Comparison of ENCODE assay signal across 10 cellular contexts in genomic region chr11:71489311-71490043, GRCh38. TPM values are rescaled to one million over a fixed set of nuclear protein-coding genes. Genes with fewer than 3 reads are reported as not detected.
DNase-seq lines count a peak whose midpoint lies in the region; ATAC-seq and TF ChIP-seq lines count a peak whose summit lies in the region.
"Had no signal": no experiment of that assay in that cellular context is flagged by ENCODE, and none has a peak within 500 bp of the region (broad histone marks: within the 10 kb centered on the region; RNA-seq: fewer than 3 reads in every experiment).

No MANE protein-coding gene starts in this region.

- TF ChIP-seq CTCF in GM12864 (IDR thresholded peaks at IDR 0.05; ENCODE audit: low read depth, low read length, missing control alignments) = no peak
- TF ChIP-seq CTCF in MCF 10A (IDR thresholded peaks at IDR 0.05; ENCODE audit: unreplicated experiment) = no peak

- no peaks in the 10 kb centered on the region for H3K27me3 Mint-ChIP-seq in MCF 10A (ENCODE audit: insufficient read depth, unreplicated experiment)

- no peak overlapping the region for H3K4me3 Mint-ChIP-seq in MCF 10A (ENCODE audit: unreplicated experiment)

- in situ Hi-C loops in G401 (cut with HindIII; ENCODE audit: low sequenced_read_pairs) = no loop called here

- peaks cover 73% of the 10 kb centered on the region for H3K36me3 Mint-ChIP-seq in MCF 10A (ENCODE audit: insufficient read depth, unreplicated experiment)

- H3K4me3 ChIP-seq in GM12864 (ENCODE audit: low read depth, low read length) (no peak overlapping the region), skeletal muscle cell (ENCODE audit: low read depth, low read length) (no peak overlapping the region)
- H3K4me3 ChIP-seq: tibial nerve had no signal

- intact Hi-C loops in MCF 10A (cut with micrococcal nuclease) = no loop called here

- peak; percentile 19 for DNase-seq in GM12864 (ENCODE audit: low read depth)
- peak; percentile 71 for DNase-seq in RPMI7951 (ENCODE audit: low read depth)
- peak; percentile 25 for DNase-seq in MCF 10A (ENCODE audit: unreplicated experiment)
- DNase-seq in skeletal muscle cell (ENCODE audit: low read depth) = peak; percentile 4
- no peak for DNase-seq in G401 (ENCODE audit: low spot score)
- no peak for DNase-seq in NCI-H69 (lab: John Stamatoyannopoulos, UW)
- no peak for DNase-seq in DMS79 (lab: John Stamatoyannopoulos, UW)
- DNase-seq: midbrain had no signal

- ATAC-seq in GM19397 (IDR thresholded peaks at IDR 0.05; ENCODE audit: unreplicated experiment) = no peak

- POLR2A ChIA-PET in MCF 10A (lab: Yijun Ruan, JAX) = no interaction called here

- no TSS peak for BruUV-seq in MCF 10A (replicated peaks; lab: Mats Ljungman, UMichigan)

- CTCF ChIA-PET in MCF 10A (lab: Yijun Ruan, JAX) = interaction anchor here (0.6 kb wide), 1 partner anchor 9 kb away, joined by 3 read pairs; no protein-coding TSS in a partner anchor

- H3K27ac Mint-ChIP-seq in MCF 10A (ENCODE audit: low read depth, unreplicated experiment) = no peak overlapping the region

- H3K4me1 Mint-ChIP-seq in MCF 10A (ENCODE audit: insufficient read depth, unreplicated experiment) = peaks cover 13% of the 10 kb centered on the region

- H3K9me3 Mint-ChIP-seq in MCF 10A (ENCODE audit: unreplicated experiment) = no peaks in the 10 kb centered on the region

RNA-seq across cellular contexts. Expression of gene NADSYN1, which starts 36.5 kb away (rescaled TPM):
- 29.0 and 36.9 TPM in 2 replicates for total RNA-seq in RPMI7951 (2014; rRNA removed; shearing (Covaris generic))
- total RNA-seq in MCF 10A (2022) = 73.6 and 76.2 TPM in 2 replicates
- total RNA-seq in G401 (2014; rRNA removed; shearing (Covaris generic)) = 39.1 and 41.1 TPM in 2 replicates

RNA-seq across cellular contexts. Expression of gene KRTAP5-7, which starts 37.6 kb away (rescaled TPM):
- total RNA-seq in RPMI7951 (2014; rRNA removed; shearing (Covaris generic)) = not detected in 2 replicates
- not detected in 2 replicates for total RNA-seq in MCF 10A (2022)
- not detected in 2 replicates for total RNA-seq in G401 (2014; rRNA removed; shearing (Covaris generic))

RNA-seq across cellular contexts. Expression of gene DHCR7, which starts 41.3 kb away (rescaled TPM):
- 24.1 and 24.4 TPM in 2 replicates for total RNA-seq in RPMI7951 (2014; rRNA removed; shearing (Covaris generic))
- total RNA-seq in MCF 10A (2022) = 48.2 and 72.6 TPM in 2 replicates
- total RNA-seq in G401 (2014; rRNA removed; shearing (Covaris generic)) = 46.1 and 71.8 TPM in 2 replicates

RNA-seq across cellular contexts. Expression of gene KRTAP5-8, which starts 48.3 kb away (rescaled TPM):
- total RNA-seq in RPMI7951 (2014; rRNA removed; shearing (Covaris generic)) = not detected in 2 replicates
- not detected in 2 replicates for total RNA-seq in MCF 10A (2022)
- total RNA-seq in G401 (2014; rRNA removed; shearing (Covaris generic)) = not detected in 2 replicates

RNA-seq across cellular contexts. Expression of gene KRTAP5-9, which starts 58.7 kb away (rescaled TPM):
- not detected in 2 replicates for total RNA-seq in RPMI7951 (2014; rRNA removed; shearing (Covaris generic))
- not detected in 2 replicates for total RNA-seq in MCF 10A (2022)
- not detected in 2 replicates for total RNA-seq in G401 (2014; rRNA removed; shearing (Covaris generic))

Comparison
In these comparisons a context has a peak if more than half of its experiments do, and no peak if none do; other contexts are left out.
1. DNase-seq: peak in GM12864 (single experiment), RPMI7951 (single experiment), MCF 10A (single experiment) and skeletal muscle cell (single experiment); none in G401 (single experiment), NCI-H69 (single experiment) and DMS79 (single experiment).